In the genomic region with DNA sequence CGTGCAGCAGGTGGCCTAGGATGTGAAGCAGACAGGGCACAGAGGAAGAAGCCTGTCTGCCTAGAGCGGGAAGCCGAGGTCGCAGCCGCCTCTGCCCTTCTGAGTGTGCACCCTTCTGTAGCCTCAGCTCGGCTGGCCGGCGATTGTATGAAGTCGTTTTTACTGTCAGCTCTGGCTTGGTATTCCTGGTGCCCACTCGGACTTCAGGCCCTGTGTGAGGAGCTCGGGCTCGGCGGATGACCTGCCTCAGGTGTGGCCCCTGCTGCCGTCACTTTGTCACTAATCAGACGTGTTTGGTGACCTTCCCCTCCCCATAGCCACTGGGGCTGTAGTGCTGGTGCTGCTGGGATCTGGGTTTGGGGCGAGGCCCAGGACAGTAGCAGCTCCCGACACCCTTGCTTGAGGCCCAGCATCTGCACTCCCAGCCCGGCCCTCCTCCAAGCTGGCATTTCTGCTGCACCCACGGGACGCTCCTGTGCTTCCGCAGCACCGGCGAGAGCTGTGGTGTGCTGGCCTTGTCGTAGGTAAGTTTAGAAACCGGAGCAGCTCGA, we compare ENCODE assay signal across 12 cellular contexts. TPM values are rescaled to one million over a fixed set of nuclear protein-coding genes. Genes with fewer than 3 reads are reported as not detected.
DNase-seq lines count a peak whose midpoint lies in the region; ATAC-seq and TF ChIP-seq lines count a peak whose summit lies in the region.
"Had no signal": no experiment of that assay in that cellular context is flagged by ENCODE, and none has a peak within 500 bp of the region (broad histone marks: within the 10 kb centered on the region; RNA-seq: fewer than 3 reads in every experiment).

No MANE protein-coding gene starts in this region.

- TF ChIP-seq CTCF in WTC11 (IDR thresholded peaks at IDR 0.05) (no peak), esophagus squamous epithelium (IDR thresholded peaks at IDR 0.05) (no peak), nephron (IDR thresholded peaks at IDR 0.05; ENCODE audit: unreplicated experiment in 3 of 3) (no peak), transverse colon (IDR thresholded peaks at IDR 0.05) (no peak)

- in situ Hi-C loops in transverse colon (cut with MboI; ENCODE audit: low pct_ligation_motif_present in 1 of 4, low pct_unique_long_range_greater_than_20kb in 1 of 4, low sequenced_read_pairs in 3 of 4) = loop anchor here in 1 of 4 donors (10.0 kb wide), 1 partner anchor 177 kb away; no protein-coding TSS in a partner anchor

- 85% methylated on average over 7 of the region's 26 CpGs; no CpG with 5 or more reads in 1 of the 2 donors for WGBS in esophagus squamous epithelium, 2 donors
- 86 to 100% methylated on average over 1 to 21 of the region's 26 CpGs for WGBS in transverse colon (ENCODE audit: low coverage in 1 of 2), 2 donors

- DNase-seq in WTC11 (ENCODE audit: low spot score) (no peak), esophagus squamous epithelium (lab: John Stamatoyannopoulos, UW) (no peak), transverse colon (no peak), activated T-cell treated with anti-CD3 and anti-CD28 coated beads for 4 hours (no peak), amygdala (lab: John Stamatoyannopoulos, UW) (no peak)
- no peak for DNase-seq in naive thymus-derived CD4-positive, alpha-beta T cell
- DNase-seq: activated naive CD8-positive, alpha-beta T cell treated with anti-CD3 and anti-CD28 coated beads, Interleukin-2, amount 10 ng/mL, durations not matched to agents 7 days and 5 days; CD4-positive, alpha-beta memory T cell; kidney glomerular epithelial cell; NCI-H2081 treated with DMSO at 0.1 percent for 48 hours had no signal

- TF ChIP-seq EP300 in transverse colon (IDR thresholded peaks at IDR 0.05; ENCODE audit: low read depth) = no peak

- H3K36me3 ChIP-seq in esophagus squamous epithelium (peaks cover 0 to 88% (median 4%) of the 10 kb centered on the region in 3 donors), transverse colon (no peaks in the 10 kb centered on the region)
- H3K36me3 ChIP-seq in naive thymus-derived CD4-positive, alpha-beta T cell (ENCODE audit: control insufficient read depth in 2 of 3, insufficient read depth in 3 of 3, low read length in 3 of 3) = peaks cover 0 to 84% (median 4%) of the 10 kb centered on the region in 3 experiments

- H3K4me1 ChIP-seq in esophagus squamous epithelium (peaks cover 16 to 50% (median 30%) of the 10 kb centered on the region in 3 donors), transverse colon (peaks cover 9 to 41% (median 24%) of the 10 kb centered on the region in 4 donors)
- no peaks in the 10 kb centered on the region for H3K4me1 ChIP-seq in naive thymus-derived CD4-positive, alpha-beta T cell (ENCODE audit: control insufficient read depth in 2 of 2, insufficient read depth in 2 of 2, low read length in 2 of 2)

- no peak for TF ChIP-seq POLR2A in esophagus squamous epithelium (IDR thresholded peaks at IDR 0.05)
- TF ChIP-seq POLR2A in transverse colon (IDR thresholded peaks at IDR 0.05) = no peak

- H3K9me3 ChIP-seq in esophagus squamous epithelium (no peaks in the 10 kb centered on the region), transverse colon (no peaks in the 10 kb centered on the region)
- no peaks in the 10 kb centered on the region for H3K9me3 ChIP-seq in naive thymus-derived CD4-positive, alpha-beta T cell (ENCODE audit: control insufficient read depth in 2 of 3, low read length in 3 of 3)

- H3K27me3 Mint-ChIP-seq in WTC11 (ENCODE audit: low read depth) (no peaks in the 10 kb centered on the region), nephron (ENCODE audit: low read depth) (no peaks in the 10 kb centered on the region)
- no peaks in the 10 kb centered on the region for H3K27me3 Mint-ChIP-seq in naive thymus-derived CD4-positive, alpha-beta T cell
- H3K27me3 Mint-ChIP-seq: activated naive CD8-positive, alpha-beta T cell treated with anti-CD3 and anti-CD28 coated beads, Interleukin-2, amount 10 ng/mL, durations not matched to agents 7 days and 5 days; CD4-positive, alpha-beta memory T cell; dendritic cell treated with granulocyte-macrophage colony-stimulating factor and Interleukin-4, amounts not matched to agents 40 ng/mL and 50 ng/mL, for 4 days had no signal

- H3K4me3 ChIP-seq in esophagus squamous epithelium = no peak overlapping the region
- H3K4me3 ChIP-seq in transverse colon = no peak overlapping the region
- H3K4me3 ChIP-seq in naive thymus-derived CD4-positive, alpha-beta T cell (ENCODE audit: low read length) = no peak overlapping the region

- POLR2A ChIA-PET in WTC11 (lab: Charles Lee) = no interaction called here
- POLR2A ChIA-PET in naive thymus-derived CD4-positive, alpha-beta T cell (lab: Charles Lee) = no interaction called here

- ATAC-seq in WTC11 = no peak
- ATAC-seq in naive thymus-derived CD4-positive, alpha-beta T cell = no peak

- peak overlapping the region; percentile 95 for H3K27ac Mint-ChIP-seq in WTC11
- H3K27ac Mint-ChIP-seq in nephron = peak overlapping the region in 2 of 3 experiments; percentile 20 to 53
- H3K27ac Mint-ChIP-seq in naive thymus-derived CD4-positive, alpha-beta T cell = no peak overlapping the region
- H3K27ac Mint-ChIP-seq: activated naive CD8-positive, alpha-beta T cell treated with anti-CD3 and anti-CD28 coated beads, Interleukin-2, amount 10 ng/mL, durations not matched to agents 7 days and 5 days; dendritic cell treated with granulocyte-macrophage colony-stimulating factor and Interleukin-4, amounts not matched to agents 40 ng/mL and 50 ng/mL, for 4 days had no signal

- CTCF ChIA-PET in WTC11 (lab: Charles Lee) = interaction anchor here (0.8 to 1.9 kb wide), 5 partner anchors 8 to 180 kb away, joined by 3 to 8 read pairs (median 4); no protein-coding TSS in a partner anchor
- CTCF ChIA-PET in naive thymus-derived CD4-positive, alpha-beta T cell (lab: Charles Lee) = interaction anchor here (0.6 to 2.3 kb wide), 2 partner anchors 165 to 171 kb away, joined by 3 to 8 read pairs; no protein-coding TSS in a partner anchor

- intact Hi-C loops in esophagus squamous epithelium (cut with DNase I) (loop anchor here (10.0 kb wide), 1 partner anchor 477 kb away; no protein-coding TSS in a partner anchor), transverse colon (cut with DNase I; ENCODE audit: low total_unique reads) (loop anchor here (5.0 to 10.0 kb wide), 2 partner anchors 117 to 164 kb away; partner anchors contain the start of gene ADARB1)
- intact Hi-C loops in naive thymus-derived CD4-positive, alpha-beta T cell (cut with micrococcal nuclease) = no loop called here

- no peaks in the 10 kb centered on the region for H3K27me3 ChIP-seq in esophagus squamous epithelium
- no peaks in the 10 kb centered on the region for H3K27me3 ChIP-seq in transverse colon
- H3K27me3 ChIP-seq in naive thymus-derived CD4-positive, alpha-beta T cell (ENCODE audit: control insufficient read depth in 2 of 2, insufficient read depth in 2 of 2, low read length in 2 of 2) = no peaks in the 10 kb centered on the region

- H3K36me3 Mint-ChIP-seq in WTC11 = peaks cover 23% of the 10 kb centered on the region
- H3K36me3 Mint-ChIP-seq in nephron (ENCODE audit: low read depth) = peaks cover 41% of the 10 kb centered on the region
- H3K36me3 Mint-ChIP-seq in naive thymus-derived CD4-positive, alpha-beta T cell = peaks cover 0 to 40% (median 9%) of the 10 kb centered on the region in 5 donors

- H3K4me3 Mint-ChIP-seq in WTC11 = no peak overlapping the region
- H3K4me3 Mint-ChIP-seq in nephron = no peak overlapping the region
- H3K4me3 Mint-ChIP-seq in naive thymus-derived CD4-positive, alpha-beta T cell = no peak overlapping the region
- H3K4me3 Mint-ChIP-seq: activated naive CD8-positive, alpha-beta T cell treated with anti-CD3 and anti-CD28 coated beads, Interleukin-2, amount 10 ng/mL, durations not matched to agents 7 days and 5 days; CD4-positive, alpha-beta memory T cell; dendritic cell treated with granulocyte-macrophage colony-stimulating factor and Interleukin-4, amounts not matched to agents 40 ng/mL and 50 ng/mL, for 4 days had no signal

- H3K4me1 Mint-ChIP-seq in WTC11 = no peaks in the 10 kb centered on the region; the same call in 1 of the 2 replicates
- peaks cover 57% of the 10 kb centered on the region for H3K4me1 Mint-ChIP-seq in nephron
- peaks cover 0 to 15% (median 11%) of the 10 kb centered on the region in 7 donors for H3K4me1 Mint-ChIP-seq in naive thymus-derived CD4-positive, alpha-beta T cell
- H3K4me1 Mint-ChIP-seq: activated naive CD8-positive, alpha-beta T cell treated with anti-CD3 and anti-CD28 coated beads, Interleukin-2, amount 10 ng/mL, durations not matched to agents 7 days and 5 days had no signal

- H3K27ac ChIP-seq in esophagus squamous epithelium (peak overlapping the region; percentile 11 to 83 (median 62)), transverse colon (peak overlapping the region; percentile 68 to 87 (median 76))
- H3K27ac ChIP-seq in naive thymus-derived CD4-positive, alpha-beta T cell (ENCODE audit: low read depth, low read length) = no peak overlapping the region

- H3K9me3 Mint-ChIP-seq in WTC11 = no peaks in the 10 kb centered on the region
- H3K9me3 Mint-ChIP-seq in nephron = no peaks in the 10 kb centered on the region
- no peaks in the 10 kb centered on the region for H3K9me3 Mint-ChIP-seq in naive thymus-derived CD4-positive, alpha-beta T cell
- H3K9me3 Mint-ChIP-seq: activated naive CD8-positive, alpha-beta T cell treated with anti-CD3 and anti-CD28 coated beads, Interleukin-2, amount 10 ng/mL, durations not matched to agents 7 days and 5 days; CD4-positive, alpha-beta memory T cell; dendritic cell treated with granulocyte-macrophage colony-stimulating factor and Interleukin-4, amounts not matched to agents 40 ng/mL and 50 ng/mL, for 4 days had no signal

TF ChIP-seq in WTC11, 78 proteins besides CTCF, POLR2A, EP300 and RAD21 (continues in another document):
- TF ChIP-seq ZNF263 (CRISPR knock-in tag; IDR thresholded peaks at IDR 0.05; ENCODE audit: low read depth) = no peak
- TF ChIP-seq, protein P1, sequence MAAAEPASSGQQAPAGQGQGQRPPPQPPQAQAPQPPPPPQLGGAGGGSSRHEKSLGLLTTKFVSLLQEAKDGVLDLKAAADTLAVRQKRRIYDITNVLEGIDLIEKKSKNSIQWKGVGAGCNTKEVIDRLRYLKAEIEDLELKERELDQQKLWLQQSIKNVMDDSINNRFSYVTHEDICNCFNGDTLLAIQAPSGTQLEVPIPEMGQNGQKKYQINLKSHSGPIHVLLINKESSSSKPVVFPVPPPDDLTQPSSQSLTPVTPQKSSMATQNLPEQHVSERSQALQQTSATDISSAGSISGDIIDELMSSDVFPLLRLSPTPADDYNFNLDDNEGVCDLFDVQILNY (CRISPR knock-in tag; IDR thresholded peaks at IDR 0.05) = no peak
- TF ChIP-seq TP53 (CRISPR knock-in tag; IDR thresholded peaks at IDR 0.05) = no peak

RNA-seq across cellular contexts. Expression of gene SLX9, which starts 18.1 kb away (rescaled TPM):
- 72.8 to 81.0 TPM (median 77.2 TPM) in 3 replicates for total RNA-seq in WTC11 (2021)
- 10 to 100 TPM; 10.2 to 16.1 (median 11.1) TPM for total RNA-seq in esophagus squamous epithelium
- total RNA-seq in transverse colon = 10 to 100 TPM in 3 of 4 donors, 1 to 10 TPM in 1; 8.1 to 46.0 (median 16.6) TPM
- 10 to 100 TPM; 17.8 to 46.4 (median 20.6) TPM for total RNA-seq in naive thymus-derived CD4-positive, alpha-beta T cell
- 10 to 100 TPM; 13.2 to 14.9 TPM for polyA plus RNA-seq in naive thymus-derived CD4-positive, alpha-beta T cell

RNA-seq across cellular contexts. Expression of gene ITGB2, which starts 37.3 kb away (rescaled TPM):
- total RNA-seq in WTC11 (2021) (1.0 to 1.5 TPM (median 1.5 TPM) in 3 replicates), esophagus squamous epithelium (10 to 100 TPM in 2 of 4 donors, 1 to 10 TPM in 2; 6.6 to 47.1 (median 18.5) TPM), transverse colon (10 to 100 TPM; 14.2 to 32.4 (median 24.9) TPM)
- 100 to 1,000 TPM; 280 to 877 (median 371) TPM for total RNA-seq in naive thymus-derived CD4-positive, alpha-beta T cell
- 100 to 1,000 TPM; 459 to 768 TPM for polyA plus RNA-seq in naive thymus-derived CD4-positive, alpha-beta T cell

Comparison
In these comparisons a context has a peak if more than half of its experiments do, and no peak if none do; other contexts are left out.
1. H3K27ac Mint-ChIP-seq: peak in WTC11 (single experiment) and nephron (2 of 3); none in naive thymus-derived CD4-positive, alpha-beta T cell (0 of 9).
2. RNA of gene ITGB2, which starts 37.3 kb away (total RNA-seq): 280 to 877 TPM in naive thymus-derived CD4-positive, alpha-beta T cell; 14.2 to 32.4 TPM in transverse colon, 6.6 to 47.1 TPM in esophagus squamous epithelium and 1.0 to 1.5 TPM in WTC11; every median in the first group is over 4 times any median in the second.
3. intact Hi-C loops: an anchor here in esophagus squamous epithelium (10.0 kb wide) and transverse colon (5.0 to 10.0 kb wide); none called in naive thymus-derived CD4-positive, alpha-beta T cell.